Comparison of ENCODE assay signal across 1 cellular context in genomic region chr9:112200699-112201098, GRCh38.
TF ChIP-seq lines count a peak whose summit lies in the region.

No MANE protein-coding gene starts in this region.

TF ChIP-seq in H1, 55 proteins besides CTCF, POLR2A, EP300 and RAD21 (continued from another document):
- TF ChIP-seq, protein P1, sequence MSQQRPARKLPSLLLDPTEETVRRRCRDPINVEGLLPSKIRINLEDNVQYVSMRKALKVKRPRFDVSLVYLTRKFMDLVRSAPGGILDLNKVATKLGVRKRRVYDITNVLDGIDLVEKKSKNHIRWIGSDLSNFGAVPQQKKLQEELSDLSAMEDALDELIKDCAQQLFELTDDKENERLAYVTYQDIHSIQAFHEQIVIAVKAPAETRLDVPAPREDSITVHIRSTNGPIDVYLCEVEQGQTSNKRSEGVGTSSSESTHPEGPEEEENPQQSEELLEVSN (IDR thresholded peaks at IDR 0.05) = peak; percentile 47; the same call in 1 of the 2 replicates
- no peak for TF ChIP-seq GTF2F1 (IDR thresholded peaks at IDR 0.05; ENCODE audit: borderline replicate concordance, low read depth, low read length)
